In genomic region chr14:73058923-73059311, GRCh38 we compare ENCODE assay signal across 1 cellular context.
TF ChIP-seq lines count a peak whose summit lies in the region.

No MANE protein-coding gene starts in this region.

TF ChIP-seq in GM12878, 131 proteins besides CTCF, POLR2A, EP300 and RAD21:
- no peak for TF ChIP-seq IKZF2 (IDR thresholded peaks at IDR 0.05)
- no peak for TF ChIP-seq ZNF384 (IDR thresholded peaks at IDR 0.05; ENCODE audit: borderline replicate concordance, low read depth, low read length)
- TF ChIP-seq YBX1 (IDR thresholded peaks at IDR 0.05), result no peak
- TF ChIP-seq TCF12 (IDR thresholded peaks at IDR 0.05; ENCODE audit: low read depth, low read length), result no peak
- TF ChIP-seq ESRRA (IDR thresholded peaks at IDR 0.05; ENCODE audit: low read length), result no peak
- no peak for TF ChIP-seq ATF7 (IDR thresholded peaks at IDR 0.05; ENCODE audit: low read depth)
- TF ChIP-seq TBL1XR1 (IDR thresholded peaks at IDR 0.05; ENCODE audit: low read depth, low read length), result no peak
